Comparison of ENCODE assay signal across 27 cellular contexts in genomic region chr9:97396256-97396655, GRCh38.
"Had no signal": no experiment of that assay in that cellular context is flagged by ENCODE, and none has a peak within 500 bp of the region (broad histone marks: within the 10 kb centered on the region; RNA-seq: fewer than 3 reads in every experiment).

No MANE protein-coding gene starts in this region.

- FAIRE-seq: colon, endometrium, endothelial cell of umbilical vein, frontal cortex had no signal

- H3K4me3 Mint-ChIP-seq: dendritic cell treated with granulocyte-macrophage colony-stimulating factor and Interleukin-4, amounts not matched to agents 40 ng/mL and 50 ng/mL, for 4 days; effector memory CD8-positive, alpha-beta T cell had no signal

- DNase-seq: colonic mucosa; cortex of kidney; dermis blood vessel endothelial cell; dorsolateral prefrontal cortex; effector CD4-positive, alpha-beta T cell; effector CD8-positive, alpha-beta T cell; effector memory CD4-positive, alpha-beta T cell; effector memory CD8-positive, alpha-beta T cell; erythroblast; esophagus squamous epithelium; foreskin fibroblast; foreskin keratinocyte; foreskin melanocyte; gastrocnemius medialis; glutamatergic neuron; head of caudate nucleus; heart left ventricle; heart right ventricle had no signal

- H3K27me3 ChIP-seq: colonic mucosa, dorsolateral prefrontal cortex, esophagus muscularis mucosa, esophagus squamous epithelium, gastrocnemius medialis, heart right ventricle had no signal

- H3K4me3 ChIP-seq: colonic mucosa, coronary artery, dorsolateral prefrontal cortex, esophagus muscularis mucosa, esophagus squamous epithelium, gastrocnemius medialis, gastroesophageal sphincter, heart left ventricle, heart right ventricle had no signal

- H3K9me3 ChIP-seq: colonic mucosa, esophagus muscularis mucosa, esophagus squamous epithelium, gastrocnemius medialis, gastroesophageal sphincter, heart left ventricle, heart right ventricle had no signal

- H3K27ac Mint-ChIP-seq: dendritic cell treated with granulocyte-macrophage colony-stimulating factor and Interleukin-4, amounts not matched to agents 40 ng/mL and 50 ng/mL, for 4 days had no signal

- H3K36me3 ChIP-seq: colonic mucosa, esophagus muscularis mucosa, esophagus squamous epithelium, gastrocnemius medialis, gastroesophageal sphincter, heart left ventricle, heart right ventricle had no signal

- H3K27ac ChIP-seq: colonic mucosa, coronary artery, dorsolateral prefrontal cortex, epithelial cell of prostate, esophagus muscularis mucosa, esophagus squamous epithelium, foreskin keratinocyte, gastrocnemius medialis, gastroesophageal sphincter, heart left ventricle, heart right ventricle had no signal

- H3K9me3 Mint-ChIP-seq: dendritic cell treated with granulocyte-macrophage colony-stimulating factor and Interleukin-4, amounts not matched to agents 40 ng/mL and 50 ng/mL, for 4 days; effector memory CD8-positive, alpha-beta T cell had no signal

- H3K4me1 ChIP-seq: colonic mucosa, foreskin keratinocyte, gastrocnemius medialis had no signal
